In genomic region chr19:46291829-46292228, GRCh38 we compare ENCODE assay signal across 11 cellular contexts. TPM values are rescaled to one million over a fixed set of nuclear protein-coding genes. Genes with fewer than 3 reads are reported as not detected.
"Had no signal": no experiment of that assay in that cellular context is flagged by ENCODE, and none has a peak within 500 bp of the region (broad histone marks: within the 10 kb centered on the region; RNA-seq: fewer than 3 reads in every experiment).

No MANE protein-coding gene starts in this region.

- H3K4me2 ChIP-seq: KMS-11 had no signal

- H3K27ac ChIP-seq: HL-60, KMS-11 had no signal

- H3K9ac ChIP-seq: KMS-11 had no signal

- ATAC-seq: HepG2 had no signal

- FAIRE-seq: HepG2, HTR-8/SVneo had no signal

- DNase-seq: IMR-90, Karpas-422, KBM-7, KG1 had no signal

- H3K4me3 Mint-ChIP-seq: IgD-negative memory B cell had no signal

- H3K27ac Mint-ChIP-seq: IgD-negative memory B cell had no signal

RNA-seq across cellular contexts. Expression of gene HIF3A, which starts 5.0 kb away (rescaled TPM):
- total RNA-seq: HT-29, HT1080, IMR-90 had no signal
- polyA plus RNA-seq: IgD-negative memory B cell had no signal
